In the genomic region with DNA sequence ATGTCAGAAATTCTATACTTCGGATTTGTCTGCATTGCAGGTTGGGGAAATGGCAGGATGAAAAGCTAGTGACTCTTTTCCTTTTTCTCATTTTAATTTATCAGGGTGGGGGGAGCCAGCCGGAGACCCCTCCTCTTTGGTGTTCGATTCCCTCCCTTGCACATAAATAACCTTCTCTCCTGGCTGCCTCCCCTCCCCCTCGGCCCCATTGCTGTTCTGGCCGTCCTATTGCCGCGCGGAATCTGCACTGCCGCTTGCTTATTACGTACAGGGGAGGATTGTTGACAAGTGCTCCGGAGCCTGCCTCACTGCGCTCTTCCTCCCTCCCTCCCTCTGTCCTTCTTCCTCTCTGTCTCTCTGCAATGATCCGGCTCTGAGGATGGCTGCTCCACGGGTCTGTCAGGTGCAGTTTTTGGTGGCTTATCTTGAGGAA, we compare ENCODE assay signal across 1 cellular context.
TF ChIP-seq lines count a peak whose summit lies in the region.

No MANE protein-coding gene starts in this region.

TF ChIP-seq in K562, 482 proteins besides CTCF, POLR2A, EP300 and RAD21 (continued from another document and continues in another):
- TF ChIP-seq, protein P1, sequence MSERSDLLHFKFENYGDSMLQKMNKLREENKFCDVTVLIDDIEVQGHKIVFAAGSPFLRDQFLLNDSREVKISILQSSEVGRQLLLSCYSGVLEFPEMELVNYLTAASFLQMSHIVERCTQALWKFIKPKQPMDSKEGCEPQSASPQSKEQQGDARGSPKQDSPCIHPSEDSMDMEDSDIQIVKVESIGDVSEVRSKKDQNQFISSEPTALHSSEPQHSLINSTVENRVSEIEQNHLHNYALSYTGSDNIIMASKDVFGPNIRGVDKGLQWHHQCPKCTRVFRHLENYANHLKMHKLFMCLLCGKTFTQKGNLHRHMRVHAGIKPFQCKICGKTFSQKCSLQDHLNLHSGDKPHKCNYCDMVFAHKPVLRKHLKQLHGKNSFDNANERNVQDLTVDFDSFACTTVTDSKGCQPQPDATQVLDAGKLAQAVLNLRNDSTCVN (CRISPR knock-in tag; IDR thresholded peaks at IDR 0.05), result no peak
- TF ChIP-seq, protein P2, sequence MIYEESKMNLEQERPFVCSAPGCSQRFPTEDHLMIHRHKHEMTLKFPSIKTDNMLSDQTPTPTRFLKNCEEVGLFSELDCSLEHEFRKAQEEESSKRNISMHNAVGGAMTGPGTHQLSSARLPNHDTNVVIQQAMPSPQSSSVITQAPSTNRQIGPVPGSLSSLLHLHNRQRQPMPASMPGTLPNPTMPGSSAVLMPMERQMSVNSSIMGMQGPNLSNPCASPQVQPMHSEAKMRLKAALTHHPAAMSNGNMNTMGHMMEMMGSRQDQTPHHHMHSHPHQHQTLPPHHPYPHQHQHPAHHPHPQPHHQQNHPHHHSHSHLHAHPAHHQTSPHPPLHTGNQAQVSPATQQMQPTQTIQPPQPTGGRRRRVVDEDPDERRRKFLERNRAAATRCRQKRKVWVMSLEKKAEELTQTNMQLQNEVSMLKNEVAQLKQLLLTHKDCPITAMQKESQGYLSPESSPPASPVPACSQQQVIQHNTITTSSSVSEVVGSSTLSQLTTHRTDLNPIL (CRISPR knock-in tag; IDR thresholded peaks at IDR 0.05), result no peak
- TF ChIP-seq ZNF583 (CRISPR knock-in tag; IDR thresholded peaks at IDR 0.05), result no peak
- TF ChIP-seq ZKSCAN8 (CRISPR knock-in tag; IDR thresholded peaks at IDR 0.05), result no peak
- TF ChIP-seq RBM39 (optimal IDR thresholded peaks at IDR 0.05; ENCODE audit: low read depth, low read length), result no peak
- no peak for TF ChIP-seq ZNF324 (CRISPR knock-in tag; IDR thresholded peaks at IDR 0.05)
- TF ChIP-seq FOXA3 (CRISPR knock-in tag; conservative IDR thresholded peaks at IDR 0.05 in 1 of 2, IDR thresholded peaks at IDR 0.05 in 1 of 2), result no peak
- TF ChIP-seq HDAC1 (IDR thresholded peaks at IDR 0.05), result peak in 1 of 2 experiments; percentile 51; a peak in 2 of 4 replicates
- TF ChIP-seq ZNF263 (CRISPR knock-in tag; IDR thresholded peaks at IDR 0.05; ENCODE audit: borderline replicate concordance), result peak; percentile 91
- 0 out of 2 replicates have a peak, but pooled peaks have one; percentile 10 for TF ChIP-seq ATF7 (IDR thresholded peaks at IDR 0.05)
- TF ChIP-seq PRMT5 (CRISPR knock-in tag; IDR thresholded peaks at IDR 0.05), result no peak
- TF ChIP-seq ZSCAN29 (IDR thresholded peaks at IDR 0.05), result 0 out of 2 replicates have a peak, but pooled peaks have one; percentile 40
- no peak for TF ChIP-seq ZZZ3 (IDR thresholded peaks at IDR 0.05)
- TF ChIP-seq, protein P3, sequence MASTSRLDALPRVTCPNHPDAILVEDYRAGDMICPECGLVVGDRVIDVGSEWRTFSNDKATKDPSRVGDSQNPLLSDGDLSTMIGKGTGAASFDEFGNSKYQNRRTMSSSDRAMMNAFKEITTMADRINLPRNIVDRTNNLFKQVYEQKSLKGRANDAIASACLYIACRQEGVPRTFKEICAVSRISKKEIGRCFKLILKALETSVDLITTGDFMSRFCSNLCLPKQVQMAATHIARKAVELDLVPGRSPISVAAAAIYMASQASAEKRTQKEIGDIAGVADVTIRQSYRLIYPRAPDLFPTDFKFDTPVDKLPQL (IDR thresholded peaks at IDR 0.05; ENCODE audit: extremely low read depth, insufficient read length), result no peak
- no peak for TF ChIP-seq ATF1 (CRISPR knock-in tag; IDR thresholded peaks at IDR 0.05)
- TF ChIP-seq ATF1 (tag; IDR thresholded peaks at IDR 0.05), result peak; percentile 72
- TF ChIP-seq, protein P4, sequence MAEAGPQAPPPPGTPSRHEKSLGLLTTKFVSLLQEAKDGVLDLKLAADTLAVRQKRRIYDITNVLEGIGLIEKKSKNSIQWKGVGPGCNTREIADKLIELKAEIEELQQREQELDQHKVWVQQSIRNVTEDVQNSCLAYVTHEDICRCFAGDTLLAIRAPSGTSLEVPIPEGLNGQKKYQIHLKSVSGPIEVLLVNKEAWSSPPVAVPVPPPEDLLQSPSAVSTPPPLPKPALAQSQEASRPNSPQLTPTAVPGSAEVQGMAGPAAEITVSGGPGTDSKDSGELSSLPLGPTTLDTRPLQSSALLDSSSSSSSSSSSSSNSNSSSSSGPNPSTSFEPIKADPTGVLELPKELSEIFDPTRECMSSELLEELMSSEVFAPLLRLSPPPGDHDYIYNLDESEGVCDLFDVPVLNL (CRISPR knock-in tag; IDR thresholded peaks at IDR 0.05; ENCODE audit: low read depth), result no peak
- TF ChIP-seq NBN (IDR thresholded peaks at IDR 0.05; ENCODE audit: low read depth), result peak; percentile 42; the same call in 1 of the 2 replicates
- no peak for TF ChIP-seq ZNF766 (CRISPR knock-in tag; conservative IDR thresholded peaks at IDR 0.05)
- no peak for TF ChIP-seq KAT2B (IDR thresholded peaks at IDR 0.05; ENCODE audit: low read depth, low read length)
- TF ChIP-seq, protein P5, sequence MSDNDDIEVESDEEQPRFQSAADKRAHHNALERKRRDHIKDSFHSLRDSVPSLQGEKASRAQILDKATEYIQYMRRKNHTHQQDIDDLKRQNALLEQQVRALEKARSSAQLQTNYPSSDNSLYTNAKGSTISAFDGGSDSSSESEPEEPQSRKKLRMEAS (CRISPR knock-in tag; IDR thresholded peaks at IDR 0.05), result no peak
- no peak for TF ChIP-seq SMAD4 (CRISPR knock-in tag; conservative IDR thresholded peaks at IDR 0.05)
- no peak; the same call in 1 of the 2 replicates for TF ChIP-seq PHF21A (IDR thresholded peaks at IDR 0.05; ENCODE audit: borderline replicate concordance, low read depth)
- no peak for TF ChIP-seq MECOM (CRISPR knock-in tag; IDR thresholded peaks at IDR 0.05)
- TF ChIP-seq ZNF444 (CRISPR knock-in tag; IDR thresholded peaks at IDR 0.05), result no peak
- no peak for TF ChIP-seq ZNF695 (CRISPR knock-in tag; IDR thresholded peaks at IDR 0.05)
- no peak for TF ChIP-seq PHF8 (IDR thresholded peaks at IDR 0.05; ENCODE audit: borderline replicate concordance, low read length)
- no peak for TF ChIP-seq U2AF2 (optimal IDR thresholded peaks at IDR 0.05; ENCODE audit: low read depth, low read length)
- TF ChIP-seq, protein P6, sequence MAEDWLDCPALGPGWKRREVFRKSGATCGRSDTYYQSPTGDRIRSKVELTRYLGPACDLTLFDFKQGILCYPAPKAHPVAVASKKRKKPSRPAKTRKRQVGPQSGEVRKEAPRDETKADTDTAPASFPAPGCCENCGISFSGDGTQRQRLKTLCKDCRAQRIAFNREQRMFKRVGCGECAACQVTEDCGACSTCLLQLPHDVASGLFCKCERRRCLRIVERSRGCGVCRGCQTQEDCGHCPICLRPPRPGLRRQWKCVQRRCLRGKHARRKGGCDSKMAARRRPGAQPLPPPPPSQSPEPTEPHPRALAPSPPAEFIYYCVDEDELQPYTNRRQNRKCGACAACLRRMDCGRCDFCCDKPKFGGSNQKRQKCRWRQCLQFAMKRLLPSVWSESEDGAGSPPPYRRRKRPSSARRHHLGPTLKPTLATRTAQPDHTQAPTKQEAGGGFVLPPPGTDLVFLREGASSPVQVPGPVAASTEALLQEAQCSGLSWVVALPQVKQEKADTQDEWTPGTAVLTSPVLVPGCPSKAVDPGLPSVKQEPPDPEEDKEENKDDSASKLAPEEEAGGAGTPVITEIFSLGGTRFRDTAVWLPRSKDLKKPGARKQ (CRISPR knock-in tag; IDR thresholded peaks at IDR 0.05), result no peak
- no peak for TF ChIP-seq MCM7 (IDR thresholded peaks at IDR 0.05)
- peak; percentile 97 for TF ChIP-seq CREM (IDR thresholded peaks at IDR 0.05; ENCODE audit: low read depth)
- peak; percentile 77 for TF ChIP-seq ZBTB7A (IDR thresholded peaks at IDR 0.05; ENCODE audit: borderline replicate concordance, control insufficient read depth, low read depth, low read length)
- no peak for TF ChIP-seq ZNF311 (CRISPR knock-in tag; IDR thresholded peaks at IDR 0.05)
- no peak for TF ChIP-seq SRSF3 (IDR thresholded peaks at IDR 0.05; ENCODE audit: insufficient read depth, low read length)
- no peak for TF ChIP-seq ZNF696 (CRISPR knock-in tag; conservative IDR thresholded peaks at IDR 0.05)
- TF ChIP-seq TEAD2 (tag; IDR thresholded peaks at IDR 0.05), result no peak
- no peak for TF ChIP-seq ESRRA (IDR thresholded peaks at IDR 0.05; ENCODE audit: borderline replicate concordance, low read depth)
- no peak for TF ChIP-seq ZNF431 (CRISPR knock-in tag; IDR thresholded peaks at IDR 0.05)
- no peak for TF ChIP-seq POLR3G (IDR thresholded peaks at IDR 0.05; ENCODE audit: extremely low read depth, insufficient read length, insufficient replicate concordance)
- TF ChIP-seq HCFC1 (IDR thresholded peaks at IDR 0.05; ENCODE audit: low read depth, low read length), result no peak; the same call in 1 of the 2 replicates
- no peak for TF ChIP-seq RNF2 (IDR thresholded peaks at IDR 0.05)
- TF ChIP-seq, protein P7, sequence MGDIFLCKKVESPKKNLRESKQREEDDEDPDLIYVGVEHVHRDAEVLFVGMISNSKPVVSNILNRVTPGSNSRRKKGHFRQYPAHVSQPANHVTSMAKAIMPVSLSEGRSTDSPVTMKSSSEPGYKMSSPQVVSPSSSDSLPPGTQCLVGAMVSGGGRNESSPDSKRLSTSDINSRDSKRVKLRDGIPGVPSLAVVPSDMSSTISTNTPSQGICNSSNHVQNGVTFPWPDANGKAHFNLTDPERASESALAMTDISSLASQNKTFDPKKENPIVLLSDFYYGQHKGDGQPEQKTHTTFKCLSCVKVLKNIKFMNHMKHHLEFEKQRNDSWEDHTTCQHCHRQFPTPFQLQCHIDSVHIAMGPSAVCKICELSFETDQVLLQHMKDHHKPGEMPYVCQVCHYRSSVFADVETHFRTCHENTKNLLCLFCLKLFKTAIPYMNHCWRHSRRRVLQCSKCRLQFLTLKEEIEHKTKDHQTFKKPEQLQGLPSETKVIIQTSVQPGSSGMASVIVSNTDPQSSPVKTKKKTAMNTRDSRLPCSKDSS (IDR thresholded peaks at IDR 0.05; ENCODE audit: low read depth, partially characterized antibody), result no peak
- TF ChIP-seq ZKSCAN1 (IDR thresholded peaks at IDR 0.05; ENCODE audit: low read depth, low read length), result no peak
- TF ChIP-seq SPI1 (IDR thresholded peaks at IDR 0.05; ENCODE audit: borderline replicate concordance, low read depth, low read length), result peak; percentile 77; the same call in 1 of the 2 replicates
- TF ChIP-seq, protein P8, sequence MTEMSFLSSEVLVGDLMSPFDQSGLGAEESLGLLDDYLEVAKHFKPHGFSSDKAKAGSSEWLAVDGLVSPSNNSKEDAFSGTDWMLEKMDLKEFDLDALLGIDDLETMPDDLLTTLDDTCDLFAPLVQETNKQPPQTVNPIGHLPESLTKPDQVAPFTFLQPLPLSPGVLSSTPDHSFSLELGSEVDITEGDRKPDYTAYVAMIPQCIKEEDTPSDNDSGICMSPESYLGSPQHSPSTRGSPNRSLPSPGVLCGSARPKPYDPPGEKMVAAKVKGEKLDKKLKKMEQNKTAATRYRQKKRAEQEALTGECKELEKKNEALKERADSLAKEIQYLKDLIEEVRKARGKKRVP (CRISPR knock-in tag; IDR thresholded peaks at IDR 0.05), result no peak
- no peak for TF ChIP-seq SP1 (CRISPR knock-in tag; IDR thresholded peaks at IDR 0.05)
- peak; percentile 85 to 86 for TF ChIP-seq FOXK2 (conservative IDR thresholded peaks at IDR 0.05 in 1 of 2, IDR thresholded peaks at IDR 0.05 in 1 of 2; ENCODE audit: low read depth in 2 of 2)
- TF ChIP-seq, protein P9, sequence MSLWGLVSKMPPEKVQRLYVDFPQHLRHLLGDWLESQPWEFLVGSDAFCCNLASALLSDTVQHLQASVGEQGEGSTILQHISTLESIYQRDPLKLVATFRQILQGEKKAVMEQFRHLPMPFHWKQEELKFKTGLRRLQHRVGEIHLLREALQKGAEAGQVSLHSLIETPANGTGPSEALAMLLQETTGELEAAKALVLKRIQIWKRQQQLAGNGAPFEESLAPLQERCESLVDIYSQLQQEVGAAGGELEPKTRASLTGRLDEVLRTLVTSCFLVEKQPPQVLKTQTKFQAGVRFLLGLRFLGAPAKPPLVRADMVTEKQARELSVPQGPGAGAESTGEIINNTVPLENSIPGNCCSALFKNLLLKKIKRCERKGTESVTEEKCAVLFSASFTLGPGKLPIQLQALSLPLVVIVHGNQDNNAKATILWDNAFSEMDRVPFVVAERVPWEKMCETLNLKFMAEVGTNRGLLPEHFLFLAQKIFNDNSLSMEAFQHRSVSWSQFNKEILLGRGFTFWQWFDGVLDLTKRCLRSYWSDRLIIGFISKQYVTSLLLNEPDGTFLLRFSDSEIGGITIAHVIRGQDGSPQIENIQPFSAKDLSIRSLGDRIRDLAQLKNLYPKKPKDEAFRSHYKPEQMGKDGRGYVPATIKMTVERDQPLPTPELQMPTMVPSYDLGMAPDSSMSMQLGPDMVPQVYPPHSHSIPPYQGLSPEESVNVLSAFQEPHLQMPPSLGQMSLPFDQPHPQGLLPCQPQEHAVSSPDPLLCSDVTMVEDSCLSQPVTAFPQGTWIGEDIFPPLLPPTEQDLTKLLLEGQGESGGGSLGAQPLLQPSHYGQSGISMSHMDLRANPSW (CRISPR knock-in tag; IDR thresholded peaks at IDR 0.05), result no peak
- 0 out of 2 replicates have a peak, but pooled peaks have one; percentile 18 for TF ChIP-seq GATAD2A (IDR thresholded peaks at IDR 0.05)
- no peak for TF ChIP-seq ZC3H11A (IDR thresholded peaks at IDR 0.05; ENCODE audit: low read depth, low read length)
- TF ChIP-seq, protein P10, sequence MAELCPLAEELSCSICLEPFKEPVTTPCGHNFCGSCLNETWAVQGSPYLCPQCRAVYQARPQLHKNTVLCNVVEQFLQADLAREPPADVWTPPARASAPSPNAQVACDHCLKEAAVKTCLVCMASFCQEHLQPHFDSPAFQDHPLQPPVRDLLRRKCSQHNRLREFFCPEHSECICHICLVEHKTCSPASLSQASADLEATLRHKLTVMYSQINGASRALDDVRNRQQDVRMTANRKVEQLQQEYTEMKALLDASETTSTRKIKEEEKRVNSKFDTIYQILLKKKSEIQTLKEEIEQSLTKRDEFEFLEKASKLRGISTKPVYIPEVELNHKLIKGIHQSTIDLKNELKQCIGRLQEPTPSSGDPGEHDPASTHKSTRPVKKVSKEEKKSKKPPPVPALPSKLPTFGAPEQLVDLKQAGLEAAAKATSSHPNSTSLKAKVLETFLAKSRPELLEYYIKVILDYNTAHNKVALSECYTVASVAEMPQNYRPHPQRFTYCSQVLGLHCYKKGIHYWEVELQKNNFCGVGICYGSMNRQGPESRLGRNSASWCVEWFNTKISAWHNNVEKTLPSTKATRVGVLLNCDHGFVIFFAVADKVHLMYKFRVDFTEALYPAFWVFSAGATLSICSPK (IDR thresholded peaks at IDR 0.05; ENCODE audit: borderline replicate concordance), result no peak
- TF ChIP-seq, protein P11, sequence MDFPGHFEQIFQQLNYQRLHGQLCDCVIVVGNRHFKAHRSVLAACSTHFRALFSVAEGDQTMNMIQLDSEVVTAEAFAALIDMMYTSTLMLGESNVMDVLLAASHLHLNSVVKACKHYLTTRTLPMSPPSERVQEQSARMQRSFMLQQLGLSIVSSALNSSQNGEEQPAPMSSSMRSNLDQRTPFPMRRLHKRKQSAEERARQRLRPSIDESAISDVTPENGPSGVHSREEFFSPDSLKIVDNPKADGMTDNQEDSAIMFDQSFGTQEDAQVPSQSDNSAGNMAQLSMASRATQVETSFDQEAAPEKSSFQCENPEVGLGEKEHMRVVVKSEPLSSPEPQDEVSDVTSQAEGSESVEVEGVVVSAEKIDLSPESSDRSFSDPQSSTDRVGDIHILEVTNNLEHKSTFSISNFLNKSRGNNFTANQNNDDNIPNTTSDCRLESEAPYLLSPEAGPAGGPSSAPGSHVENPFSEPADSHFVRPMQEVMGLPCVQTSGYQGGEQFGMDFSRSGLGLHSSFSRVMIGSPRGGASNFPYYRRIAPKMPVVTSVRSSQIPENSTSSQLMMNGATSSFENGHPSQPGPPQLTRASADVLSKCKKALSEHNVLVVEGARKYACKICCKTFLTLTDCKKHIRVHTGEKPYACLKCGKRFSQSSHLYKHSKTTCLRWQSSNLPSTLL (IDR thresholded peaks at IDR 0.05), result no peak
- no peak for TF ChIP-seq ZNF77 (CRISPR knock-in tag; IDR thresholded peaks at IDR 0.05)
- TF ChIP-seq DACH1 (IDR thresholded peaks at IDR 0.05; ENCODE audit: partially characterized antibody), result no peak
- TF ChIP-seq NEUROD1 (IDR thresholded peaks at IDR 0.05; ENCODE audit: borderline replicate concordance, low read depth, low read length, partially characterized antibody), result no peak
